Comparison of ENCODE assay signal across 26 cellular contexts in the genomic region with DNA sequence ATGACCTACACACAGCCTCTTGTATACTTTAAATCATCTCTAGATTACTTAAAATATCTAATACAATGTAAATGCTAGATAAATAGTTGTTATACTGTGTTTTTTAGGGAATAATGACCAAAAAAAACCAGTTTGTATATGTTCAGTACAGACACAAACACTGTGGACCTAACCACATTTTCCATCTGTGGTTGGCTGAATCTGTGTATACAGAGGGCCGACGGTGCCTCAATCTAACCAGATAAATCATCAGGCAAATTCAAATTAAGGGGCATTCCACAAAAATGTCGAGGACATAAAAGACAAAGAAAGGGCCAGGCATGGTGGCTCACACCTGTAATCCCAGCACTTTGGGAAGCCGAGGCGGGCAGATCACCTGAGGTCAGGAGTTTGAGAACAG. TPM values are rescaled to one million over a fixed set of nuclear protein-coding genes. Genes with fewer than 3 reads are reported as not detected.
A peak's percentile ranks its signal among the peaks of the same experiment; 100 is the strongest.
DNase-seq lines count a peak whose midpoint lies in the region; ATAC-seq and TF ChIP-seq lines count a peak whose summit lies in the region.
"Had no signal": no experiment of that assay in that cellular context is flagged by ENCODE, and none has a peak within 500 bp of the region (broad histone marks: within the 10 kb centered on the region; RNA-seq: fewer than 3 reads in every experiment).

No MANE protein-coding gene starts in this region.

- peaks cover 75% of the 10 kb centered on the region for H3K4me1 ChIP-seq in CD8-positive, alpha-beta memory T cell (ENCODE audit: insufficient read depth, low read length)
- H3K4me1 ChIP-seq: gastroesophageal sphincter, prostate gland, right lobe of liver, SJCRH30, tibial nerve had no signal

- peaks cover 64% of the 10 kb centered on the region for H3K4me1 Mint-ChIP-seq in activated CD8-positive, alpha-beta memory T cell treated with anti-CD3 and anti-CD28 coated beads, Interleukin-2, amount 10 ng/mL, durations not matched to agents 7 days and 5 days
- peaks cover 74 to 98% (median 94%) of the 10 kb centered on the region in 3 donors for H3K4me1 Mint-ChIP-seq in CD8-positive, alpha-beta memory T cell
- H3K4me1 Mint-ChIP-seq in activated naive CD8-positive, alpha-beta T cell (ENCODE audit: low read depth) = peaks cover 83% of the 10 kb centered on the region
- H3K4me1 Mint-ChIP-seq in stimulated activated effector memory CD8-positive, alpha-beta T cell treated with anti-CD3 and anti-CD28 coated beads, Interleukin-12 subunit alpha, Interleukin-12 subunit beta, amount 100 ng/mL, for 72 hours = peaks cover 62% of the 10 kb centered on the region
- H3K4me1 Mint-ChIP-seq: brain had no signal

- peaks cover 6% of the 10 kb centered on the region for H3K9me3 Mint-ChIP-seq in activated CD8-positive, alpha-beta memory T cell treated with anti-CD3 and anti-CD28 coated beads, Interleukin-2, amount 10 ng/mL, durations not matched to agents 7 days and 5 days (ENCODE audit: low read depth)
- peaks cover 0 to 15% (median 4%) of the 10 kb centered on the region in 5 donors for H3K9me3 Mint-ChIP-seq in CD8-positive, alpha-beta memory T cell
- no peaks in the 10 kb centered on the region for H3K9me3 Mint-ChIP-seq in activated naive CD8-positive, alpha-beta T cell (ENCODE audit: low read depth)
- H3K9me3 Mint-ChIP-seq in stimulated activated effector memory CD8-positive, alpha-beta T cell treated with anti-CD3 and anti-CD28 coated beads, Interleukin-12 subunit alpha, Interleukin-12 subunit beta, amount 100 ng/mL, for 72 hours = no peaks in the 10 kb centered on the region
- H3K9me3 Mint-ChIP-seq: HFFc6 had no signal

- CTCF ChIA-PET in activated CD8-positive, alpha-beta memory T cell treated with anti-CD3 and anti-CD28 coated beads, Interleukin-2, amount 10 ng/mL, durations not matched to agents 7 days and 5 days (lab: Charles Lee) = no interaction called here
- CTCF ChIA-PET in CD8-positive, alpha-beta memory T cell (lab: Charles Lee) = no interaction called here

- DNase-seq in activated CD8-positive, alpha-beta memory T cell treated with anti-CD3 and anti-CD28 coated beads, Interleukin-2, amount 10 ng/mL, durations not matched to agents 7 days and 5 days = no peak
- no peak for DNase-seq in activated CD8-positive, alpha-beta memory T cell treated with anti-CD3 and anti-CD28 coated beads for 24 hours
- DNase-seq in CD8-positive, alpha-beta memory T cell = no peak
- no peak for DNase-seq in stimulated activated effector memory CD8-positive, alpha-beta T cell treated with anti-CD3 and anti-CD28 coated beads, Interleukin-12 subunit alpha, Interleukin-12 subunit beta, amount 100 ng/mL, for 72 hours (ENCODE audit: low spot score in 2 of 2)
- DNase-seq in coronary artery (ENCODE audit: low spot score) = no peak
- DNase-seq in NCI-H1105 (lab: John Stamatoyannopoulos, UW) = no peak
- DNase-seq: ACHN; HFFc6; IMR-90; NCI-H446 treated with DMSO at 0.1 percent for 48 hours; NCI-H82; occipital lobe; right lobe of liver; SJCRH30; stimulated activated CD8-positive, alpha-beta memory T cell treated with anti-CD3 and anti-CD28 coated beads, Interleukin-4, amount 100 ng/mL, for 48 hours; SW 1271 had no signal

- no peak overlapping the region for H3K27ac Mint-ChIP-seq in activated CD8-positive, alpha-beta memory T cell treated with anti-CD3 and anti-CD28 coated beads, Interleukin-2, amount 10 ng/mL, durations not matched to agents 7 days and 5 days
- peak overlapping the region in 7 of 8 donors; percentile 11 to 96 (median 84) for H3K27ac Mint-ChIP-seq in CD8-positive, alpha-beta memory T cell
- peak overlapping the region; percentile 95 for H3K27ac Mint-ChIP-seq in activated naive CD8-positive, alpha-beta T cell
- H3K27ac Mint-ChIP-seq in stimulated activated effector memory CD8-positive, alpha-beta T cell treated with anti-CD3 and anti-CD28 coated beads, Interleukin-12 subunit alpha, Interleukin-12 subunit beta, amount 100 ng/mL, for 72 hours = peak overlapping the region; percentile 88
- H3K27ac Mint-ChIP-seq: activated T-helper 2 cell treated with anti-CD3 and anti-CD28 coated beads, Interferon-gamma antibody, Interleukin-2, Interleukin-4, amounts not matched to agents 10 μg/mL and 5 μg/mL and 100 μg/mL, durations not matched to agents 14 hours and 24 hours and 36 hours; brain; HFFc6 had no signal

- H3K36me3 Mint-ChIP-seq in activated CD8-positive, alpha-beta memory T cell treated with anti-CD3 and anti-CD28 coated beads, Interleukin-2, amount 10 ng/mL, durations not matched to agents 7 days and 5 days = peaks cover 49% of the 10 kb centered on the region
- H3K36me3 Mint-ChIP-seq in CD8-positive, alpha-beta memory T cell = peaks cover 27 to 66% (median 31%) of the 10 kb centered on the region in 3 donors
- H3K36me3 Mint-ChIP-seq in activated naive CD8-positive, alpha-beta T cell = peaks cover 14% of the 10 kb centered on the region
- H3K36me3 Mint-ChIP-seq in stimulated activated effector memory CD8-positive, alpha-beta T cell treated with anti-CD3 and anti-CD28 coated beads, Interleukin-12 subunit alpha, Interleukin-12 subunit beta, amount 100 ng/mL, for 72 hours = peaks cover 33% of the 10 kb centered on the region

- H3K4me3 Mint-ChIP-seq in activated CD8-positive, alpha-beta memory T cell treated with anti-CD3 and anti-CD28 coated beads, Interleukin-2, amount 10 ng/mL, durations not matched to agents 7 days and 5 days = no peak overlapping the region
- H3K4me3 Mint-ChIP-seq in CD8-positive, alpha-beta memory T cell = no peak overlapping the region
- H3K4me3 Mint-ChIP-seq in activated naive CD8-positive, alpha-beta T cell = no peak overlapping the region
- peak overlapping the region; percentile 15 for H3K4me3 Mint-ChIP-seq in stimulated activated effector memory CD8-positive, alpha-beta T cell treated with anti-CD3 and anti-CD28 coated beads, Interleukin-12 subunit alpha, Interleukin-12 subunit beta, amount 100 ng/mL, for 72 hours
- H3K4me3 Mint-ChIP-seq: brain; HFFc6; natural killer cell treated with Interleukin-12 subunit alpha and Interleukin-12 subunit beta and Interleukin-15 and Interleukin-18, amount 100 ng/mL, for 72 hours had no signal

- TF ChIP-seq CTCF in coronary artery (IDR thresholded peaks at IDR 0.05) = no peak

- peak; percentile 32 for ATAC-seq in activated CD8-positive, alpha-beta memory T cell treated with anti-CD3 and anti-CD28 coated beads, Interleukin-2, amount 10 ng/mL, durations not matched to agents 7 days and 5 days
- no peak for ATAC-seq in stimulated activated effector memory CD8-positive, alpha-beta T cell treated with anti-CD3 and anti-CD28 coated beads, Interleukin-12 subunit alpha, Interleukin-12 subunit beta, amount 100 ng/mL, for 72 hours
- ATAC-seq: gastroesophageal sphincter; natural killer cell treated with Interleukin-12 subunit alpha and Interleukin-12 subunit beta and Interleukin-15 and Interleukin-18, amount 100 ng/mL, for 72 hours; right lobe of liver had no signal

- H3K27me3 Mint-ChIP-seq in activated CD8-positive, alpha-beta memory T cell treated with anti-CD3 and anti-CD28 coated beads, Interleukin-2, amount 10 ng/mL, durations not matched to agents 7 days and 5 days = no peaks in the 10 kb centered on the region
- H3K27me3 Mint-ChIP-seq in CD8-positive, alpha-beta memory T cell = no peaks in the 10 kb centered on the region
- H3K27me3 Mint-ChIP-seq in activated naive CD8-positive, alpha-beta T cell = no peaks in the 10 kb centered on the region
- H3K27me3 Mint-ChIP-seq: natural killer cell treated with Interleukin-12 subunit alpha and Interleukin-12 subunit beta and Interleukin-15 and Interleukin-18, amount 100 ng/mL, for 72 hours had no signal

- H3K27me3 ChIP-seq in CD8-positive, alpha-beta memory T cell (ENCODE audit: insufficient read depth, low read length, poor library complexity, severe bottlenecking) = no peaks in the 10 kb centered on the region
- H3K27me3 ChIP-seq: gastroesophageal sphincter, right lobe of liver, SJCRH30, tibial nerve had no signal

- POLR2A ChIA-PET in CD8-positive, alpha-beta memory T cell (lab: Charles Lee) = interaction anchor here (0.8 kb wide), 1 partner anchor 9 kb away, joined by 3 read pairs; no protein-coding TSS in a partner anchor

- H3K4me3 ChIP-seq in CD8-positive, alpha-beta memory T cell (ENCODE audit: low read length) = no peak overlapping the region
- no peak overlapping the region for H3K4me3 ChIP-seq in coronary artery
- H3K4me3 ChIP-seq: gastroesophageal sphincter, lung, prostate gland, right lobe of liver, SJCRH30, tibial nerve had no signal

- H3K27ac ChIP-seq in CD8-positive, alpha-beta memory T cell (ENCODE audit: low read depth, low read length) = no peak overlapping the region
- H3K27ac ChIP-seq in coronary artery = no peak overlapping the region
- H3K27ac ChIP-seq: gastroesophageal sphincter, prostate gland, right lobe of liver, SJCRH30, tibial nerve had no signal

- peaks cover 13% of the 10 kb centered on the region for H3K36me3 ChIP-seq in CD8-positive, alpha-beta memory T cell (ENCODE audit: insufficient read depth, low read length)
- H3K36me3 ChIP-seq: prostate gland, right lobe of liver, SJCRH30 had no signal

- peaks cover 7% of the 10 kb centered on the region for H3K9me3 ChIP-seq in CD8-positive, alpha-beta memory T cell (ENCODE audit: low read length)
- H3K9me3 ChIP-seq: prostate gland, right lobe of liver, SJCRH30 had no signal

RNA-seq across cellular contexts. Expression of a gene that starts 14.1 kb away (rescaled TPM):
- total RNA-seq in activated CD8-positive, alpha-beta memory T cell treated with anti-CD3 and anti-CD28 coated beads, Interleukin-2, amount 10 ng/mL, durations not matched to agents 7 days and 5 days = 10 to 100 TPM; 57.4 to 72.0 TPM
- total RNA-seq in CD8-positive, alpha-beta memory T cell = 10 to 100 TPM; 65.2 to 66.8 TPM
- 211 TPM for polyA plus RNA-seq in CD8-positive, alpha-beta memory T cell
- total RNA-seq: RPMI7951 had no signal
- polyA plus RNA-seq: BJ, IMR-90 had no signal
